ENCODE assay signal across 9 cellular contexts in genomic region chr1:113783254-113784103, GRCh38. TPM values are rescaled to one million over a fixed set of nuclear protein-coding genes. Genes with fewer than 3 reads are reported as not detected.
DNase-seq lines count a peak whose midpoint lies in the region; ATAC-seq and TF ChIP-seq lines count a peak whose summit lies in the region.
"Had no signal": no experiment of that assay in that cellular context is flagged by ENCODE, and none has a peak within 500 bp of the region (broad histone marks: within the 10 kb centered on the region; RNA-seq: fewer than 3 reads in every experiment).

No MANE protein-coding gene starts in this region.

- H3K4me1 ChIP-seq in left ventricle myocardium inferior = peaks cover 69% of the 10 kb centered on the region
- H3K4me1 ChIP-seq: SJSA1 had no signal

- no peaks in the 10 kb centered on the region for H3K9me3 ChIP-seq in left ventricle myocardium inferior (replicated peaks)
- H3K9me3 ChIP-seq: SJSA1 had no signal

- no peak overlapping the region for H3K4me3 ChIP-seq in left ventricle myocardium inferior
- H3K4me3 ChIP-seq: SJSA1 had no signal

- CTCF ChIA-PET in activated CD8-positive, alpha-beta T cell treated with anti-CD3 and anti-CD28 coated beads for 36 hours (lab: Charles Lee) = interaction anchor here (1.2 kb wide), 2 partner anchors 11 to 25 kb away, joined by 3 read pairs; no protein-coding TSS in a partner anchor

- H3K4me3 Mint-ChIP-seq in activated CD8-positive, alpha-beta T cell treated with anti-CD3 and anti-CD28 coated beads for 36 hours = peak overlapping the region; percentile 62

- peak; percentile 92 to 95 for DNase-seq in Kasumi-1 (lab: John Stamatoyannopoulos, UW)
- DNase-seq in activated CD8-positive, alpha-beta T cell treated with anti-CD3 and anti-CD28 coated beads for 36 hours = peak; percentile 63
- no peak for DNase-seq in left ventricle myocardium inferior
- DNase-seq in stimulated activated naive CD4-positive, alpha-beta T cell treated with Interleukin-2 at 50 U/mL for 16 hours (lab: John Stamatoyannopoulos, UW) = peak; percentile 17
- DNase-seq in glomerular visceral epithelial cell (ENCODE audit: extremely low spot score) = no peak
- DNase-seq in NCI-H1694 (lab: John Stamatoyannopoulos, UW) = no peak

- intact Hi-C loops in activated CD8-positive, alpha-beta T cell treated with anti-CD3 and anti-CD28 coated beads for 36 hours (cut with micrococcal nuclease) = loop anchor here (2.0 kb wide), 1 partner anchor 27 kb away; no protein-coding TSS in a partner anchor
- intact Hi-C loops in left ventricle myocardium inferior (cut with micrococcal nuclease) = no loop called here

- no peak for TF ChIP-seq CTCF in activated CD8-positive, alpha-beta T cell treated with anti-CD3 and anti-CD28 coated beads for 36 hours (IDR thresholded peaks at IDR 0.05)
- no peak for TF ChIP-seq CTCF in left ventricle myocardium inferior (IDR thresholded peaks at IDR 0.05; ENCODE audit: borderline replicate concordance)

- H3K27ac Mint-ChIP-seq in activated CD8-positive, alpha-beta T cell treated with anti-CD3 and anti-CD28 coated beads for 36 hours = no peak overlapping the region

- no peaks in the 10 kb centered on the region for H3K27me3 Mint-ChIP-seq in activated CD8-positive, alpha-beta T cell treated with anti-CD3 and anti-CD28 coated beads for 36 hours

- H3K36me3 ChIP-seq in left ventricle myocardium inferior = no peaks in the 10 kb centered on the region

- H3K9me3 Mint-ChIP-seq in activated CD8-positive, alpha-beta T cell treated with anti-CD3 and anti-CD28 coated beads for 36 hours = peaks cover 4% of the 10 kb centered on the region

- H3K4me1 Mint-ChIP-seq in activated CD8-positive, alpha-beta T cell treated with anti-CD3 and anti-CD28 coated beads for 36 hours (ENCODE audit: low read depth) = peaks cover 40% of the 10 kb centered on the region

- ATAC-seq in GM18498 (IDR thresholded peaks at IDR 0.05; ENCODE audit: unreplicated experiment) = peak; percentile 83
- ATAC-seq in GM21825 (IDR thresholded peaks at IDR 0.05; ENCODE audit: unreplicated experiment) = peak; percentile 89
- ATAC-seq in activated CD8-positive, alpha-beta T cell treated with anti-CD3 and anti-CD28 coated beads for 36 hours = peak; percentile 88

- POLR2A ChIA-PET in activated CD8-positive, alpha-beta T cell treated with anti-CD3 and anti-CD28 coated beads for 36 hours (lab: Charles Lee) = interaction anchor here (1.0 to 1.8 kb wide), 4 partner anchors 10 to 165 kb away, joined by 3 to 7 read pairs (median 6); no protein-coding TSS in a partner anchor

- peak overlapping the region; percentile 54 for H3K27ac ChIP-seq in left ventricle myocardium inferior (replicated peaks)
- H3K27ac ChIP-seq: SJSA1 had no signal

- peaks cover 5% of the 10 kb centered on the region for H3K36me3 Mint-ChIP-seq in activated CD8-positive, alpha-beta T cell treated with anti-CD3 and anti-CD28 coated beads for 36 hours (ENCODE audit: low read depth)

- H3K27me3 ChIP-seq in left ventricle myocardium inferior (ENCODE audit: low read depth) = no peaks in the 10 kb centered on the region
- H3K27me3 ChIP-seq: SJSA1 had no signal

RNA-seq across cellular contexts. Expression of gene PHTF1, which starts 24.2 kb away (rescaled TPM):
- total RNA-seq in activated CD8-positive, alpha-beta T cell treated with anti-CD3 and anti-CD28 coated beads for 36 hours = 10 to 100 TPM; 13.1 to 14.4 TPM
- 10.7 TPM for total RNA-seq in left ventricle myocardium inferior

RNA-seq across cellular contexts. Expression of gene RSBN1, which starts 28.8 kb away (rescaled TPM):
- total RNA-seq in activated CD8-positive, alpha-beta T cell treated with anti-CD3 and anti-CD28 coated beads for 36 hours = 10 to 100 TPM; 25.6 to 28.3 TPM
- 7.6 TPM for total RNA-seq in left ventricle myocardium inferior

Comparison
In these comparisons a context has a peak if more than half of its experiments do, and no peak if none do; other contexts are left out.
1. DNase-seq: peak in Kasumi-1 (2 of 2), activated CD8-positive, alpha-beta T cell treated with anti-CD3 and anti-CD28 coated beads for 36 hours (single experiment) and stimulated activated naive CD4-positive, alpha-beta T cell treated with Interleukin-2 at 50 U/mL for 16 hours (single experiment); none in left ventricle myocardium inferior (single experiment), glomerular visceral epithelial cell (single experiment) and NCI-H1694 (single experiment).
2. Peak in every context shown above with its lines, with median percentiles within 50 percentile points of each other: ATAC-seq.